ENCODE assay signal across 18 cellular contexts in genomic region chr10:12393831-12394230, GRCh38. TPM values are rescaled to one million over a fixed set of nuclear protein-coding genes. Genes with fewer than 3 reads are reported as not detected.
A peak's percentile ranks its signal among the peaks of the same experiment; 100 is the strongest.
DNase-seq lines count a peak whose midpoint lies in the region; ATAC-seq and TF ChIP-seq lines count a peak whose summit lies in the region.
"Had no signal": no experiment of that assay in that cellular context is flagged by ENCODE, and none has a peak within 500 bp of the region (broad histone marks: within the 10 kb centered on the region; RNA-seq: fewer than 3 reads in every experiment).

No MANE protein-coding gene starts in this region.

- H3K27ac Mint-ChIP-seq in activated CD4-positive, alpha-beta memory T cell treated with anti-CD3 and anti-CD28 coated beads, Interleukin-2, amount 10 ng/mL, durations not matched to agents 7 days and 5 days = no peak overlapping the region
- no peak overlapping the region for H3K27ac Mint-ChIP-seq in activated CD4-positive, alpha-beta memory T cell treated with anti-CD3 and anti-CD28 coated beads for 36 hours
- H3K27ac Mint-ChIP-seq in T-helper 17 cell = peak overlapping the region; percentile 59
- H3K27ac Mint-ChIP-seq in type B pancreatic cell = peak overlapping the region; percentile 55

- H3K4me3 Mint-ChIP-seq in activated CD4-positive, alpha-beta memory T cell treated with anti-CD3 and anti-CD28 coated beads, Interleukin-2, amount 10 ng/mL, durations not matched to agents 7 days and 5 days = no peak overlapping the region
- H3K4me3 Mint-ChIP-seq in activated CD4-positive, alpha-beta memory T cell treated with anti-CD3 and anti-CD28 coated beads for 36 hours = no peak overlapping the region
- H3K4me3 Mint-ChIP-seq in T-helper 17 cell = no peak overlapping the region
- H3K4me3 Mint-ChIP-seq in type B pancreatic cell = no peak overlapping the region
- H3K4me3 Mint-ChIP-seq: CD4-positive, alpha-beta T cell had no signal

- no peak overlapping the region for H3K27ac ChIP-seq in uterus
- H3K27ac ChIP-seq: 22Rv1, A549, C4-2B, HL-60 had no signal

- intact Hi-C loops in activated CD4-positive, alpha-beta memory T cell treated with anti-CD3 and anti-CD28 coated beads for 36 hours (cut with micrococcal nuclease) = no loop called here
- intact Hi-C loops in uterus (cut with DNase I; ENCODE audit: low total_unique reads) = no loop called here

- no peaks in the 10 kb centered on the region for H3K27me3 Mint-ChIP-seq in activated CD4-positive, alpha-beta memory T cell treated with anti-CD3 and anti-CD28 coated beads, Interleukin-2, amount 10 ng/mL, durations not matched to agents 7 days and 5 days
- no peaks in the 10 kb centered on the region for H3K27me3 Mint-ChIP-seq in activated CD4-positive, alpha-beta memory T cell treated with anti-CD3 and anti-CD28 coated beads for 36 hours
- H3K27me3 Mint-ChIP-seq in T-helper 17 cell = no peaks in the 10 kb centered on the region
- H3K27me3 Mint-ChIP-seq in type B pancreatic cell = no peaks in the 10 kb centered on the region
- H3K27me3 Mint-ChIP-seq: CD4-positive, alpha-beta T cell had no signal

- H3K4me1 ChIP-seq in uterus = peaks cover 0 to 5% of the 10 kb centered on the region in 2 donors
- H3K4me1 ChIP-seq: HAP-1 had no signal

- POLR2A ChIA-PET in activated CD4-positive, alpha-beta memory T cell treated with anti-CD3 and anti-CD28 coated beads, Interleukin-2, amount 10 ng/mL, durations not matched to agents 7 days and 5 days (lab: Charles Lee) = no interaction called here
- POLR2A ChIA-PET in activated CD4-positive, alpha-beta memory T cell treated with anti-CD3 and anti-CD28 coated beads for 36 hours (lab: Charles Lee) = no interaction called here

- H3K27me3 ChIP-seq in uterus (no peaks in the 10 kb centered on the region), MG63 (no peaks in the 10 kb centered on the region)

- H3K9me3 Mint-ChIP-seq in activated CD4-positive, alpha-beta memory T cell treated with anti-CD3 and anti-CD28 coated beads, Interleukin-2, amount 10 ng/mL, durations not matched to agents 7 days and 5 days = no peaks in the 10 kb centered on the region
- H3K9me3 Mint-ChIP-seq in activated CD4-positive, alpha-beta memory T cell treated with anti-CD3 and anti-CD28 coated beads for 36 hours = no peaks in the 10 kb centered on the region
- no peaks in the 10 kb centered on the region for H3K9me3 Mint-ChIP-seq in type B pancreatic cell
- H3K9me3 Mint-ChIP-seq: CD4-positive, alpha-beta T cell had no signal

- no peaks in the 10 kb centered on the region for H3K36me3 Mint-ChIP-seq in activated CD4-positive, alpha-beta memory T cell treated with anti-CD3 and anti-CD28 coated beads, Interleukin-2, amount 10 ng/mL, durations not matched to agents 7 days and 5 days (ENCODE audit: low read depth)
- no peaks in the 10 kb centered on the region for H3K36me3 Mint-ChIP-seq in activated CD4-positive, alpha-beta memory T cell treated with anti-CD3 and anti-CD28 coated beads for 36 hours
- H3K36me3 Mint-ChIP-seq in T-helper 17 cell (ENCODE audit: low read depth) = peaks cover 2% of the 10 kb centered on the region
- no peaks in the 10 kb centered on the region for H3K36me3 Mint-ChIP-seq in type B pancreatic cell

- TF ChIP-seq CTCF in type B pancreatic cell (conservative IDR thresholded peaks at IDR 0.05) (no peak), uterus (IDR thresholded peaks at IDR 0.05) (no peak)

- no peaks in the 10 kb centered on the region for H3K4me1 Mint-ChIP-seq in activated CD4-positive, alpha-beta memory T cell treated with anti-CD3 and anti-CD28 coated beads, Interleukin-2, amount 10 ng/mL, durations not matched to agents 7 days and 5 days
- H3K4me1 Mint-ChIP-seq in activated CD4-positive, alpha-beta memory T cell treated with anti-CD3 and anti-CD28 coated beads for 36 hours (ENCODE audit: low read depth) = peaks cover 21% of the 10 kb centered on the region
- H3K4me1 Mint-ChIP-seq in T-helper 17 cell (peaks cover 36% of the 10 kb centered on the region), type B pancreatic cell (ENCODE audit: unreplicated experiment) (peaks cover 15% of the 10 kb centered on the region)

- H3K9me3 ChIP-seq in T-helper 17 cell (ENCODE audit: control insufficient read depth, low read length, poor library complexity, severe bottlenecking) = no peaks in the 10 kb centered on the region
- no peaks in the 10 kb centered on the region for H3K9me3 ChIP-seq in uterus
- no peaks in the 10 kb centered on the region for H3K9me3 ChIP-seq in MG63
- H3K9me3 ChIP-seq: A549, HAP-1 had no signal

- H3K36me3 ChIP-seq in uterus = no peaks in the 10 kb centered on the region
- 0 out of 2 replicates have a peak, but pooled peaks cover under 1% of the 10 kb centered on the region for H3K36me3 ChIP-seq in MG63
- H3K36me3 ChIP-seq: HAP-1 had no signal

- TF ChIP-seq POLR2A in uterus (IDR thresholded peaks at IDR 0.05) = no peak

- CTCF ChIA-PET in activated CD4-positive, alpha-beta memory T cell treated with anti-CD3 and anti-CD28 coated beads, Interleukin-2, amount 10 ng/mL, durations not matched to agents 7 days and 5 days (lab: Charles Lee) = no interaction called here
- CTCF ChIA-PET in activated CD4-positive, alpha-beta memory T cell treated with anti-CD3 and anti-CD28 coated beads for 36 hours (lab: Charles Lee) = no interaction called here

- no peak for ATAC-seq in T-helper 17 cell
- no peak for ATAC-seq in HG02571 (IDR thresholded peaks at IDR 0.05; ENCODE audit: unreplicated experiment)

- no peak overlapping the region for H3K4me3 ChIP-seq in uterus
- H3K4me3 ChIP-seq in MG63 = no peak overlapping the region
- H3K4me3 ChIP-seq: A549, HAP-1 had no signal

- peak; percentile 13 for DNase-seq in activated CD4-positive, alpha-beta memory T cell treated with anti-CD3 and anti-CD28 coated beads, Interleukin-2, amount 10 ng/mL, durations not matched to agents 7 days and 5 days
- no peak for DNase-seq in activated CD4-positive, alpha-beta memory T cell treated with anti-CD3 and anti-CD28 coated beads for 36 hours
- DNase-seq in T-helper 17 cell (no peak), mesenteric fat pad (ENCODE audit: low spot score) (peak; percentile 73), type B pancreatic cell (ENCODE audit: extremely low spot score, unreplicated experiment) (no peak), uterus (no peak), MG63 (no peak)
- DNase-seq: AML-193; CD4-positive, alpha-beta T cell; DMS153; DMS79; GDM1 had no signal

RNA-seq across cellular contexts. Expression of gene CAMK1D, which starts 44.5 kb away (rescaled TPM):
- 10 to 100 TPM; 16.7 to 17.8 TPM for total RNA-seq in activated CD4-positive, alpha-beta memory T cell treated with anti-CD3 and anti-CD28 coated beads, Interleukin-2, amount 10 ng/mL, durations not matched to agents 7 days and 5 days
- total RNA-seq in activated CD4-positive, alpha-beta memory T cell treated with anti-CD3 and anti-CD28 coated beads for 36 hours = 10 to 100 TPM; 17.7 to 17.9 TPM
- total RNA-seq in T-helper 17 cell = 10 to 100 TPM; 31.1 to 47.3 TPM
- total RNA-seq in mesenteric fat pad = 16.5 TPM
- 12.2 and 29.2 TPM in 2 replicates for total RNA-seq in type B pancreatic cell (ENCODE audit: low replicate concordance)
- total RNA-seq in uterus = 10 to 100 TPM in 3 of 4 donors, 1 to 10 TPM in 1; 3.5 to 48.4 (median 10.8) TPM
- 6.8 and 13.2 TPM in 2 replicates for total RNA-seq in MG63 (2014; rRNA removed; shearing (Covaris generic); ENCODE audit: low replicate concordance)

Comparison
In these comparisons a context has a peak if more than half of its experiments do, and no peak if none do; other contexts are left out.
1. DNase-seq: peak in activated CD4-positive, alpha-beta memory T cell treated with anti-CD3 and anti-CD28 coated beads, Interleukin-2, amount 10 ng/mL, durations not matched to agents 7 days and 5 days (single experiment) and mesenteric fat pad (single experiment); none in activated CD4-positive, alpha-beta memory T cell treated with anti-CD3 and anti-CD28 coated beads for 36 hours (single experiment), T-helper 17 cell (0 of 3), type B pancreatic cell (single experiment), uterus (0 of 2) and MG63 (single experiment).
2. H3K27ac Mint-ChIP-seq: peak in T-helper 17 cell (single experiment) and type B pancreatic cell (single experiment); none in activated CD4-positive, alpha-beta memory T cell treated with anti-CD3 and anti-CD28 coated beads, Interleukin-2, amount 10 ng/mL, durations not matched to agents 7 days and 5 days (single experiment) and activated CD4-positive, alpha-beta memory T cell treated with anti-CD3 and anti-CD28 coated beads for 36 hours (single experiment).